In the genomic region with DNA sequence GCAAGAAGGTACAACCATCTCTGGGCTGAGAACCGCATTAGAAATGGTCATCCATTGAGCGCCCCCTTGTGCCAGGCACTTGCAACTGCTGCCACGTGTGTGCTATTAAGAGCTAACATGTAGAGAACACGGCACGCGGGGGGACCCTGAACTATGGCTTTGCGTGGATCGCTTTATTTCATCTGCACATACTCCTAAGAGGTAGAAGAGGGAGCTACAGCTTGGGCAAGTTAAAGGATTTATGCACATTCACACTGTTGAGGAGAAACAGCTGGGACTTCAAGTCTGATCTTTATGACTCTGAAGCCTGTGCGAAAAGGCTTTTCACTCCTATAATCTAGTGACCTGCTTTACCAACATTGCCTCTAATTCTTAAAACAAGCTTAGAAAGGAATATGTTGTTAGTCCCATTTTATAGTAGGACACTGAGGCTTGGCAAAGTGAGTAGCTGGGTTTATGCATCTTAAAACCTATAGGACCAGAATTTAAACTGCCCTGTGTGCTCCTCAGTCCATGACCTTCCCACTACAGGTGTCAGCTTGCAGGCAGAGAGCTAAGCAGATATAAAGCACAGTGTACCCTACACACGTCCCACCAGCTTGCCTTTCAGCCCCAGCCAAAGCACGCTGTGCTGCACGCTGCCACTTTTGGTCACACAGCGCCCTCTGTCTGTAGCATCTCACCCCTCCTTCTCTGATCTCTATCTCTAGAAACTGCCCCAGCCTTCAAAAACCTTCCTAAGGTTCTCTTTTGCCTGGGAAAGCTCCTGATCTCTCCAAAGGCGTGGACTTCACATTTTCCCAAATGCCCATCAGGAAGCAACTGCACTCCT, we compare ENCODE assay signal across 8 cellular contexts. TPM values are rescaled to one million over a fixed set of nuclear protein-coding genes. Genes with fewer than 3 reads are reported as not detected.
DNase-seq lines count a peak whose midpoint lies in the region; FAIRE-seq and TF ChIP-seq lines count a peak whose summit lies in the region.

No MANE protein-coding gene starts in this region.

- H3K4me1 ChIP-seq in HEK293 (ENCODE audit: control insufficient read depth, insufficient read depth, low read length) (no peaks in the 10 kb centered on the region), MM.1S (ENCODE audit: low read length) (peaks cover 23% of the 10 kb centered on the region), testis (peaks cover 11% of the 10 kb centered on the region)

- H3K9me3 ChIP-seq in HEK293 (ENCODE audit: control insufficient read depth, insufficient read depth, low read depth, low read length), result no peaks in the 10 kb centered on the region
- H3K9me3 ChIP-seq in MM.1S (replicated peaks; ENCODE audit: insufficient read depth, low read length), result no peaks in the 10 kb centered on the region
- no peaks in the 10 kb centered on the region for H3K9me3 ChIP-seq in testis

- H3K27me3 ChIP-seq in MM.1S (replicated peaks; ENCODE audit: insufficient read depth, low read length) (no peaks in the 10 kb centered on the region), testis (no peaks in the 10 kb centered on the region)

- H4K20me1 ChIP-seq in MM.1S (ENCODE audit: insufficient read depth, low read length), result no peaks in the 10 kb centered on the region

- no peak for FAIRE-seq in frontal cortex (lab: Jason Lieb, UNC)

- POLR2A ChIA-PET in HEK293 (lab: Yijun Ruan, JAX), result interaction anchor here (0.5 to 1.8 kb wide), 7 partner anchors 46 to 617 kb away, joined by 3 to 11 read pairs (median 5); partner anchors contain the start of gene TLNRD1

- peak overlapping the region; percentile 80 for H2AFZ ChIP-seq in MM.1S (ENCODE audit: low read length)

- peaks cover 11% of the 10 kb centered on the region for H3K4me1 Mint-ChIP-seq in osteocyte (ENCODE audit: unreplicated experiment)

- peak; percentile 55 for DNase-seq in GM04504 (ENCODE audit: low read depth)
- DNase-seq in MM.1S, result peak; percentile 90
- DNase-seq in SHP77 (lab: John Stamatoyannopoulos, UW), result peak; percentile 75 to 84
- DNase-seq in activated T-helper 9 cell treated with anti-CD3 and anti-CD28 coated beads, Interleukin-2, amount 50 U/mL, for 16 hours (ENCODE audit: low read depth), result peak; percentile 71
- peak; percentile 50 to 65 for DNase-seq in frontal cortex (ENCODE audit: low spot score in 2 of 2)
- no peak for DNase-seq in osteocyte (ENCODE audit: extremely low spot score, unreplicated experiment)
- DNase-seq in testis, result peak; percentile 90

- H3K27ac ChIP-seq in HEK293 (ENCODE audit: extremely low read depth, low read depth, low read length) (no peak overlapping the region), MM.1S (ENCODE audit: low read length) (peak overlapping the region; percentile 71; the same call in 1 of the 2 replicates), testis (no peak overlapping the region)

- no peak for TF ChIP-seq POLR2A in testis (IDR thresholded peaks at IDR 0.05)

- no peaks in the 10 kb centered on the region for H3K9me3 Mint-ChIP-seq in osteocyte (ENCODE audit: unreplicated experiment)

- no peaks in the 10 kb centered on the region for H3K36me3 Mint-ChIP-seq in osteocyte (ENCODE audit: unreplicated experiment)

- peaks cover 30% of the 10 kb centered on the region for H3K27me3 Mint-ChIP-seq in osteocyte (ENCODE audit: unreplicated experiment)

- peak overlapping the region; percentile 98 for H3K4me2 ChIP-seq in MM.1S (ENCODE audit: low read depth, low read length)

- no peak overlapping the region for H3K4me3 Mint-ChIP-seq in osteocyte (ENCODE audit: unreplicated experiment)

- TF ChIP-seq CTCF in HEK293 (tag by site-specific recombination; IDR thresholded peaks at IDR 0.05) (peak; percentile 86), MM.1S (IDR thresholded peaks at IDR 0.05; ENCODE audit: low read length) (peak; percentile 90), osteocyte (IDR thresholded peaks at IDR 0.05) (peak; percentile 79), testis (IDR thresholded peaks at IDR 0.05) (peak; percentile 82 to 94 (median 89))

- 5 to 12% methylated on average over 14 of the region's 14 CpGs for WGBS in testis, 2 donors

- H3K4me3 ChIP-seq in HEK293 (ENCODE audit: low read depth, low read length), result peak overlapping the region; percentile 4; the same call in 1 of the 2 replicates
- H3K4me3 ChIP-seq in MM.1S (ENCODE audit: low read length), result peak overlapping the region; percentile 48
- peak overlapping the region in 1 of 2 donors; percentile 5 for H3K4me3 ChIP-seq in testis

- H3K36me3 ChIP-seq in HEK293 (ENCODE audit: control insufficient read depth in 2 of 2, insufficient read depth in 1 of 2, low read length in 2 of 2), result no peaks in the 10 kb centered on the region
- no peaks in the 10 kb centered on the region for H3K36me3 ChIP-seq in MM.1S (replicated peaks; ENCODE audit: insufficient read depth, low read length)
- no peaks in the 10 kb centered on the region for H3K36me3 ChIP-seq in testis (ENCODE audit: low read depth, missing control alignments)

- peaks cover 22% of the 10 kb centered on the region for H3F3A ChIP-seq in MM.1S (ENCODE audit: insufficient read depth, low read length)

- H3K9ac ChIP-seq in MM.1S (ENCODE audit: low read length), result peak overlapping the region; percentile 50

- no peaks in the 10 kb centered on the region for H3K79me2 ChIP-seq in MM.1S (ENCODE audit: low read length)

- intact Hi-C loops in testis (cut with DNase I; ENCODE audit: low total_unique reads), result loop anchor here (5.0 to 10.0 kb wide), 2 partner anchors 111 to 159 kb away; no protein-coding TSS in a partner anchor

- no peak overlapping the region for H3K27ac Mint-ChIP-seq in osteocyte (ENCODE audit: unreplicated experiment)

- CTCF ChIA-PET in HEK293 (lab: Yijun Ruan, JAX), result interaction anchor here (0.5 to 13.7 kb wide), 144 partner anchors 9 to 1960 kb away, joined by 3 to 530 read pairs (median 6); partner anchors contain the start of genes CEMIP, TLNRD1 and TMC3

- H3K9me2 ChIP-seq in MM.1S (replicated peaks; ENCODE audit: insufficient read depth, low read length), result no peaks in the 10 kb centered on the region

TF ChIP-seq in HEK293, 187 proteins besides CTCF, POLR2A, EP300 and RAD21 (continues in another document):
- peak; percentile 28; the same call in 1 of the 2 replicates for TF ChIP-seq ZBTB17 (tag by site-specific recombination; IDR thresholded peaks at IDR 0.05)
- no peak for TF ChIP-seq ZNF341 (tag by site-specific recombination; IDR thresholded peaks at IDR 0.05; ENCODE audit: low read depth)
- TF ChIP-seq ZNF16 (tag by site-specific recombination; IDR thresholded peaks at IDR 0.05; ENCODE audit: low read depth), result no peak
- TF ChIP-seq ZNF335 (tag by site-specific recombination; conservative IDR thresholded peaks at IDR 0.05), result peak; percentile 65
- 0 out of 2 replicates have a peak, but pooled peaks have one; percentile 38 for TF ChIP-seq SCRT1 (tag by site-specific recombination; IDR thresholded peaks at IDR 0.05; ENCODE audit: borderline replicate concordance)
- peak; percentile 77 for TF ChIP-seq ZNF600 (tag by site-specific recombination; IDR thresholded peaks at IDR 0.05)
- TF ChIP-seq ZFP41 (tag by site-specific recombination; IDR thresholded peaks at IDR 0.05; ENCODE audit: borderline replicate concordance), result no peak
- peak; percentile 84 for TF ChIP-seq ZNF654 (tag by site-specific recombination; IDR thresholded peaks at IDR 0.05; ENCODE audit: low read depth)
- 0 out of 2 replicates have a peak, but pooled peaks have one; percentile 55 for TF ChIP-seq SCRT2 (tag by site-specific recombination; IDR thresholded peaks at IDR 0.05)
- TF ChIP-seq ZNF155 (tag by site-specific recombination; IDR thresholded peaks at IDR 0.05), result no peak
- no peak for TF ChIP-seq ZNF692 (tag by site-specific recombination; IDR thresholded peaks at IDR 0.05)
- TF ChIP-seq PATZ1 (tag by site-specific recombination; IDR thresholded peaks at IDR 0.05), result peak; percentile 45; the same call in 1 of the 2 replicates
- 0 out of 2 replicates have a peak, but pooled peaks have one; percentile 26 for TF ChIP-seq ZSCAN30 (tag by site-specific recombination; IDR thresholded peaks at IDR 0.05)
- no peak for TF ChIP-seq HOXA7 (CRISPR knock-in tag; IDR thresholded peaks at IDR 0.05; ENCODE audit: borderline replicate concordance)
- peak; percentile 20; the same call in 1 of the 2 replicates for TF ChIP-seq ZNF660 (tag by site-specific recombination; IDR thresholded peaks at IDR 0.05)

RNA-seq across cellular contexts. Expression of gene STARD5, which starts 57.8 kb away (rescaled TPM):
- total RNA-seq in frontal cortex (3.3 TPM), osteocyte (1.3 and 1.7 TPM in 2 replicates), testis (10 to 100 TPM; 15.7 to 16.2 TPM)
- 8.7 TPM for polyA plus RNA-seq in testis (ENCODE audit: insufficient read depth, low read depth, low replicate concordance)
